4 cellular contexts compared by ENCODE assay signal in the genomic region with DNA sequence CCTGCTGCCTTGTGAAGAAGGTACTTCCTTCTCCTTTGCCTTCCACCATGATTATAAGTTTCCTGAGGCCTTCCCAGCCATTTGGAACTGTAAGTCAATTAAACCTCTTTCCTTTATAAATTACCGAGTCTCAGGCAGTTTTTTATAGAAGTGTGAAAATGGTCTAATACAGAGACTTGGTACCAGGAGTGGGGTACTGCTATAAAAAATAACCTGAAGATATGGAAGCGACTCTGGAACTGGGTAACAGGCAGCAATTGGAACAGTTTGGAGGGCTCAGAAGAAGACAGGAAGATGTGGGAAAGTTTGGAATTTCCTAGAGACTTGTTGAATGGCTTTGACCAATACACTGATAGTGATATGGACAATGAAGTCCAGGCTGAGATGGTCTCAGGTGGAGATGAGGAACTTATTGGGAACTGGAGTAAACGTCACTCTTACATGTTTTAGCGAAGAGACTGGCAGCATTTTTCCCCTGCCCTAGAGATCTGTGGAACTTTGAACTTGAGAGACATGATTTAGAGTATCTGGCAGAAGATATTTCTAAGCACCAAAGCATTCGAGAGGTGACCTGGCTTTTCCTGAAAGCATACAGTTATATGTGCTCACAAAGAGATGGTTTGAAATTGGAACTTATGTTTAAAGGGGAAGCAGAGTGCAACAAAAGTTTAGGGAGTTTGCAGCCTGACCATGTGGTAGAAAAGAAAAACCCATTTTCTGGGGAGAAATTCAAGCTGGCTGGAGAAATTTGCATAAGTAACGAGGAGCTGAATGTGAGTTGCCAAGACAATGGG. TPM values are rescaled to one million over a fixed set of nuclear protein-coding genes. Genes with fewer than 3 reads are reported as not detected.
"Had no signal": no experiment of that assay in that cellular context is flagged by ENCODE, and none has a peak within 500 bp of the region (broad histone marks: within the 10 kb centered on the region; RNA-seq: fewer than 3 reads in every experiment).

No MANE protein-coding gene starts in this region.

RNA-seq across cellular contexts. Expression of a gene that starts 50.6 kb away (rescaled TPM):
- total RNA-seq: dermis microvascular lymphatic vessel endothelial cell, endothelial cell of umbilical vein had no signal
- polyA plus RNA-seq: endothelial cell of umbilical vein; immature natural killer cell; naive thymus-derived CD4-positive, alpha-beta T cell had no signal
